Comparison of ENCODE assay signal across 10 cellular contexts in the genomic region with DNA sequence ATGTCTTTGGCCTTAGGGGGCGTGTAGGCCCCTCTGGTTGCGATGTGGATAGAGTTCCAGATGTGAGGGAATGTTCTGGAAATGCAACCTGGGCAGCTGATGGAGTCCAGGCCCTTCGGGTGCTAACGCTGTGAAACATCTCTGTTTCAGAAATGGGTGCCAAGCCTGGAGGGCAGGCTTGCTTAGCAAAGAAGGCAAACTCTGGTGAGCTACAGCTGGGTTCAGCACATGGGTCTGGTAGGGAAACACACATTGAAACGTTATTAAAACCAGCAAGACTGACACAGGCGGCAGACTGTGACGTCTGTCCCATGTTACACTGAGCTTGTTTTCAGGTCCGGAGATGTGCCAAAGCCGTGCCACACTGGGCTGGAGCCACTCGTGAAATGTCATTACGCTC. TPM values are rescaled to one million over a fixed set of nuclear protein-coding genes. Genes with fewer than 3 reads are reported as not detected.
DNase-seq lines count a peak whose midpoint lies in the region; ATAC-seq and TF ChIP-seq lines count a peak whose summit lies in the region.
"Had no signal": no experiment of that assay in that cellular context is flagged by ENCODE, and none has a peak within 500 bp of the region (broad histone marks: within the 10 kb centered on the region; RNA-seq: fewer than 3 reads in every experiment).

No MANE protein-coding gene starts in this region.

- H3K36me3 ChIP-seq in SK-N-SH (replicated peaks in 1 of 2; ENCODE audit: control insufficient read depth in 1 of 2, insufficient read depth in 2 of 2, low read length in 1 of 2) (no peaks in the 10 kb centered on the region), HCT116 (ENCODE audit: control insufficient read depth in 1 of 2, insufficient read depth in 2 of 2, low read length in 2 of 2) (no peaks in the 10 kb centered on the region), upper lobe of left lung (no peaks in the 10 kb centered on the region)

- 91% methylated on average over 10 of the region's 11 CpGs for WGBS in SK-N-SH (ENCODE audit: low lambda C conversion rate)
- WGBS in upper lobe of left lung, 2 donors: 82 to 86% methylated on average over 11 of the region's 11 CpGs

- ATAC-seq in SK-N-SH treated with all-trans-retinoic acid at 6 μM for 48 hours (no peak; the same call in 1 of the 3 replicates), HCT116 (no peak; the same call in 1 of the 2 replicates), upper lobe of left lung (ENCODE audit: low FRiP score in 2 of 2) (no peak)

- no TSS peak for BruUV-seq in HCT116 (replicated peaks; lab: Mats Ljungman, UMichigan)

- no peaks in the 10 kb centered on the region for H4K20me1 ChIP-seq in SK-N-SH (ENCODE audit: insufficient read depth)
- H4K20me1 ChIP-seq in HCT116 (ENCODE audit: insufficient read depth): no peaks in the 10 kb centered on the region

- H2AFZ ChIP-seq in SK-N-SH (ENCODE audit: low read depth): 0 out of 2 replicates have a peak overlapping the region, but pooled peaks have one; percentile 12
- peak overlapping the region; percentile 73 for H2AFZ ChIP-seq in HCT116 (ENCODE audit: low read depth, low read length, poor library complexity, severe bottlenecking)

- CTCF ChIA-PET in SK-N-SH (lab: Yijun Ruan, JAX) (interaction anchor here (0.7 to 1.7 kb wide), 19 partner anchors 14 to 501 kb away, joined by 3 to 10 read pairs (median 3); no protein-coding TSS in a partner anchor), HCT116 (lab: Charles Lee) (interaction anchor here (0.7 to 0.9 kb wide), 3 partner anchors 273 to 484 kb away, joined by 3 read pairs; no protein-coding TSS in a partner anchor)

- H3K9me2 ChIP-seq in SK-N-SH (no peaks in the 10 kb centered on the region), HCT116 (ENCODE audit: insufficient read depth) (no peaks in the 10 kb centered on the region)

- no peak for TF ChIP-seq POLR2A in HCT116 (IDR thresholded peaks at IDR 0.05; ENCODE audit: borderline replicate concordance, extremely low read depth, insufficient read depth, insufficient read length)
- no peak for TF ChIP-seq POLR2A in upper lobe of left lung (IDR thresholded peaks at IDR 0.05)

- TF ChIP-seq EP300 in SK-N-SH (IDR thresholded peaks at IDR 0.05; ENCODE audit: borderline replicate concordance in 1 of 2, low read depth in 1 of 2, low read length in 1 of 2) (peak in 1 of 2 experiments; percentile 67; a peak in 2 of 4 replicates), upper lobe of left lung (IDR thresholded peaks at IDR 0.05) (no peak)

- H3K4me1 ChIP-seq in SK-N-SH (ENCODE audit: control insufficient read depth in 1 of 2, insufficient read depth in 2 of 2, low read depth in 1 of 2, low read length in 1 of 2) (peaks cover 0 to 15% of the 10 kb centered on the region in 2 experiments; a peak in 1 of 4 replicates), HCT116 (ENCODE audit: control insufficient read depth in 1 of 2, insufficient read depth in 2 of 2, low read length in 2 of 2) (peaks cover 0 to 19% of the 10 kb centered on the region in 2 experiments; a peak in 3 of 4 replicates), upper lobe of left lung (peaks cover 0 to 8% (median 5%) of the 10 kb centered on the region in 4 donors)

- H3K4me2 ChIP-seq in SK-N-SH (no peak overlapping the region), HCT116 (ENCODE audit: low read length) (no peak overlapping the region; the same call in 1 of the 2 replicates)

- TF ChIP-seq CTCF in SK-N-SH (IDR thresholded peaks at IDR 0.05) (no peak), HCT116 (IDR thresholded peaks at IDR 0.05 in 2 of 3, conservative IDR thresholded peaks at IDR 0.05 in 1 of 3; ENCODE audit: borderline replicate concordance in 1 of 3, insufficient read depth in 1 of 3, low read depth in 2 of 3, low read length in 2 of 3) (no peak), upper lobe of left lung (IDR thresholded peaks at IDR 0.05) (no peak)

- H3K9me3 ChIP-seq in SK-N-SH (no peaks in the 10 kb centered on the region), HCT116 (ENCODE audit: control insufficient read depth in 1 of 2, insufficient read depth in 1 of 2, low read depth in 1 of 2, low read length in 2 of 2) (no peaks in the 10 kb centered on the region), upper lobe of left lung (no peaks in the 10 kb centered on the region)

- peak overlapping the region in 1 of 2 experiments; percentile 31; a peak in 1 of 4 replicates for H3K27ac ChIP-seq in SK-N-SH (ENCODE audit: low read depth in 2 of 2, low read length in 1 of 2)
- H3K27ac ChIP-seq in HCT116 (ENCODE audit: low read depth, low read length): no peak overlapping the region
- no peak overlapping the region for H3K27ac ChIP-seq in upper lobe of left lung

- H3F3A ChIP-seq in SK-N-SH (replicated peaks; ENCODE audit: insufficient read depth): peaks cover 5% of the 10 kb centered on the region

- H3K4me3 ChIP-seq in SK-N-SH (ENCODE audit: low read depth in 2 of 2, low read length in 1 of 2): no peak overlapping the region
- no peak overlapping the region for H3K4me3 ChIP-seq in HCT116 (replicated peaks in 1 of 2; ENCODE audit: low read depth in 1 of 2, low read length in 2 of 2)
- H3K4me3 ChIP-seq in upper lobe of left lung: no peak overlapping the region

- TF ChIP-seq RAD21 in SK-N-SH (IDR thresholded peaks at IDR 0.05; ENCODE audit: low read length): no peak
- TF ChIP-seq RAD21 in HCT116 (IDR thresholded peaks at IDR 0.05; ENCODE audit: low read depth): no peak

- RAD21 ChIA-PET in HCT116 (lab: Charles Lee; ENCODE audit: low non-redundant PET in 1 of 2, low total read pairs in 2 of 2, uncharacterized antibody in 2 of 2, unreplicated experiment in 2 of 2): no interaction called here

- H3K9ac ChIP-seq in SK-N-SH: no peak overlapping the region
- H3K9ac ChIP-seq in HCT116 (ENCODE audit: low read length): no peak overlapping the region

- DNase-seq in SK-N-SH (peak; percentile 52), HCT116 (ENCODE audit: low read depth, low spot score) (no peak), midbrain (lab: John Stamatoyannopoulos, UW) (peak; percentile 7), NCI-H1105 (lab: John Stamatoyannopoulos, UW) (no peak), SIG-M5 (lab: John Stamatoyannopoulos, UW) (no peak), upper lobe of left lung (no peak)
- peak; percentile 45 for DNase-seq in activated T-cell treated with anti-CD3 and anti-CD28 coated beads, Interleukin-2, amount 50 U/mL, for 48 hours

- POLR2A ChIA-PET in SK-N-SH (lab: Yijun Ruan, JAX) (no interaction called here), HCT116 (lab: Charles Lee) (no interaction called here)

- H3K79me2 ChIP-seq in SK-N-SH (ENCODE audit: insufficient read depth) (no peaks in the 10 kb centered on the region), HCT116 (ENCODE audit: insufficient read depth, low read length) (no peaks in the 10 kb centered on the region)

- intact Hi-C loops in HCT116 (cut with micrococcal nuclease): loop anchor here (1.0 to 2.0 kb wide), 6 partner anchors 75 to 605 kb away; no protein-coding TSS in a partner anchor

- H3K27me3 ChIP-seq in SK-N-SH (ENCODE audit: insufficient read depth): no peaks in the 10 kb centered on the region; the same call in 1 of the 2 replicates
- H3K27me3 ChIP-seq in HCT116 (ENCODE audit: insufficient read depth, low read length): no peaks in the 10 kb centered on the region
- H3K27me3 ChIP-seq in upper lobe of left lung: peaks cover 0 to 3% (median 0%) of the 10 kb centered on the region in 4 donors

TF ChIP-seq in SK-N-SH, 30 proteins besides CTCF, POLR2A, EP300 and RAD21 (continues in another document):
- TF ChIP-seq RCOR1 (IDR thresholded peaks at IDR 0.05; ENCODE audit: low read length) (peak; percentile 81), EZH2phosphoT487 (IDR thresholded peaks at IDR 0.05; ENCODE audit: borderline replicate concordance, low read depth) (no peak), POLR2AphosphoS5 (IDR thresholded peaks at IDR 0.05; ENCODE audit: low read depth, low read length) (no peak), NFIC (IDR thresholded peaks at IDR 0.05; ENCODE audit: borderline replicate concordance) (no peak), RXRA (IDR thresholded peaks at IDR 0.05; ENCODE audit: borderline replicate concordance, low read depth) (no peak), FOXM1 (IDR thresholded peaks at IDR 0.05; ENCODE audit: low read depth) (no peak)

TF ChIP-seq in SK-N-SH treated with all-trans-retinoic acid at 6 μM for 48 hours, 23 proteins besides CTCF, POLR2A, EP300 and RAD21 (continues in another document):
- no peak for TF ChIP-seq ZNF70 (CRISPR knock-in tag; IDR thresholded peaks at IDR 0.05)

TF ChIP-seq in HCT116, 20 proteins besides CTCF, POLR2A, EP300 and RAD21 (continues in another document):
- TF ChIP-seq SRF (IDR thresholded peaks at IDR 0.05; ENCODE audit: low read depth): no peak
- TF ChIP-seq, protein P1, sequence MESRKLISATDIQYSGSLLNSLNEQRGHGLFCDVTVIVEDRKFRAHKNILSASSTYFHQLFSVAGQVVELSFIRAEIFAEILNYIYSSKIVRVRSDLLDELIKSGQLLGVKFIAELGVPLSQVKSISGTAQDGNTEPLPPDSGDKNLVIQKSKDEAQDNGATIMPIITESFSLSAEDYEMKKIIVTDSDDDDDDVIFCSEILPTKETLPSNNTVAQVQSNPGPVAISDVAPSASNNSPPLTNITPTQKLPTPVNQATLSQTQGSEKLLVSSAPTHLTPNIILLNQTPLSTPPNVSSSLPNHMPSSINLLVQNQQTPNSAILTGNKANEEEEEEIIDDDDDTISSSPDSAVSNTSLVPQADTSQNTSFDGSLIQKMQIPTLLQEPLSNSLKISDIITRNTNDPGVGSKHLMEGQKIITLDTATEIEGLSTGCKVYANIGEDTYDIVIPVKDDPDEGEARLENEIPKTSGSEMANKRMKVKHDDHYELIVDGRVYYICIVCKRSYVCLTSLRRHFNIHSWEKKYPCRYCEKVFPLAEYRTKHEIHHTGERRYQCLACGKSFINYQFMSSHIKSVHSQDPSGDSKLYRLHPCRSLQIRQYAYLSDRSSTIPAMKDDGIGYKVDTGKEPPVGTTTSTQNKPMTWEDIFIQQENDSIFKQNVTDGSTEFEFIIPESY (IDR thresholded peaks at IDR 0.05; ENCODE audit: extremely low read depth, insufficient replicate concordance, low read length): no peak
- no peak for TF ChIP-seq SP1 (IDR thresholded peaks at IDR 0.05; ENCODE audit: low read depth)
- no peak for TF ChIP-seq CBX3 (IDR thresholded peaks at IDR 0.05; ENCODE audit: low read depth)

RNA-seq across cellular contexts. Expression of gene CDC16, which starts 8.6 kb away (rescaled TPM):
- polyA plus RNA-seq in SK-N-SH (2012; rRNA removed): 56.9 and 77.2 TPM in 2 replicates
- 61.0 and 69.3 TPM in 2 replicates for polyA plus RNA-seq in SK-N-SH (2012; cell fraction: cytosol; rRNA removed)
- polyA plus RNA-seq in SK-N-SH (2012; cell fraction: nucleus; rRNA removed): 97.4 and 179 TPM in 2 replicates
- 61.0 TPM for total RNA-seq in HCT116 (2021; ENCODE audit: unreplicated experiment)
- 32.5 and 44.4 TPM in 2 replicates for polyA plus RNA-seq in HCT116 (2012)
- 100 to 1,000 TPM in 1 of 6 donors, 10 to 100 TPM in 5; 46.6 to 123 (median 58.3) TPM for total RNA-seq in upper lobe of left lung

RNA-seq across cellular contexts. Expression of gene CFAP97D2, which starts 47.0 kb away (rescaled TPM):
- polyA plus RNA-seq in SK-N-SH (2012; rRNA removed): not detected in 2 replicates
- polyA plus RNA-seq in SK-N-SH (2012; cell fraction: cytosol; rRNA removed): not detected in 2 replicates
- not detected in 2 replicates for polyA plus RNA-seq in SK-N-SH (2012; cell fraction: nucleus; rRNA removed)
- total RNA-seq in HCT116 (2021; ENCODE audit: unreplicated experiment): not detected
- not detected in 2 replicates for polyA plus RNA-seq in HCT116 (2012)
- total RNA-seq in upper lobe of left lung: 1 to 10 TPM in 1 of 6 donors, under 1 TPM in 2, not detected in 3; 0.67 to 3.6 (median 0.76) TPM
- total RNA-seq: left lobe of liver, LHCN-M2 had no signal

RNA-seq across cellular contexts. Expression of gene UPF3A, which starts 55.3 kb away (rescaled TPM):
- 63.2 and 74.4 TPM in 2 replicates for polyA plus RNA-seq in SK-N-SH (2012; rRNA removed)
- 59.8 and 69.6 TPM in 2 replicates for polyA plus RNA-seq in SK-N-SH (2012; cell fraction: cytosol; rRNA removed)
- 154 and 180 TPM in 2 replicates for polyA plus RNA-seq in SK-N-SH (2012; cell fraction: nucleus; rRNA removed)
- total RNA-seq in HCT116 (2021; ENCODE audit: unreplicated experiment) (31.8 TPM), upper lobe of left lung (100 to 1,000 TPM in 1 of 6 donors, 10 to 100 TPM in 5; 27.5 to 117 (median 48.6) TPM)
- polyA plus RNA-seq in HCT116 (2012): 19.4 and 22.3 TPM in 2 replicates

Comparison
In these comparisons a context has a peak if more than half of its experiments do, and no peak if none do; other contexts are left out.
1. DNase-seq: peak in SK-N-SH (single experiment), activated T-cell treated with anti-CD3 and anti-CD28 coated beads, Interleukin-2, amount 50 U/mL, for 48 hours (2 of 2) and midbrain (single experiment); none in HCT116 (single experiment), NCI-H1105 (single experiment), SIG-M5 (single experiment) and upper lobe of left lung (0 of 2).